ENCODE assay signal across 27 cellular contexts in genomic region chr12:109588461-109589239, GRCh38. TPM values are rescaled to one million over a fixed set of nuclear protein-coding genes. Genes with fewer than 3 reads are reported as not detected.
DNase-seq lines count a peak whose midpoint lies in the region; ATAC-seq and TF ChIP-seq lines count a peak whose summit lies in the region.
"Had no signal": no experiment of that assay in that cellular context is flagged by ENCODE, and none has a peak within 500 bp of the region (broad histone marks: within the 10 kb centered on the region; RNA-seq: fewer than 3 reads in every experiment).

No MANE protein-coding gene starts in this region.

- H3K4me1 ChIP-seq in colonic mucosa (no peaks in the 10 kb centered on the region), lung (ENCODE audit: control insufficient read depth in 2 of 2, insufficient read depth in 2 of 2, low read length in 2 of 2) (no peaks in the 10 kb centered on the region), upper lobe of right lung (no peaks in the 10 kb centered on the region)
- H3K4me1 ChIP-seq: pancreas had no signal

- no peaks in the 10 kb centered on the region for H3K36me3 ChIP-seq in colonic mucosa
- H3K36me3 ChIP-seq in lung (ENCODE audit: control insufficient read depth in 2 of 2, insufficient read depth in 2 of 2, low read length in 2 of 2) = peaks cover 4 to 35% of the 10 kb centered on the region in 2 donors
- peaks cover 19% of the 10 kb centered on the region for H3K36me3 ChIP-seq in upper lobe of right lung
- H3K36me3 ChIP-seq: pancreas had no signal

- no peak overlapping the region for H3K9ac ChIP-seq in colonic mucosa (ENCODE audit: low read depth in 2 of 2, low read length in 2 of 2)

- intact Hi-C loops in colonic mucosa (cut with DNase I) = no loop called here
- intact Hi-C loops in upper lobe of right lung (cut with DNase I) = no loop called here

- no peak for TF ChIP-seq CTCF in colonic mucosa (IDR thresholded peaks at IDR 0.05)
- no peak for TF ChIP-seq CTCF in lung (IDR thresholded peaks at IDR 0.05; ENCODE audit: control extremely low read depth, extremely low read depth)
- TF ChIP-seq CTCF in upper lobe of right lung (IDR thresholded peaks at IDR 0.05) = no peak

- WGBS in lung, 2 donors = 78 to 91% methylated on average over 26 of the region's 26 CpGs

- no peak overlapping the region for H3K27ac ChIP-seq in colonic mucosa
- peak overlapping the region in 1 of 2 donors; percentile 13 for H3K27ac ChIP-seq in lung (ENCODE audit: low read depth in 1 of 2, low read length in 1 of 2)
- H3K27ac ChIP-seq in upper lobe of right lung = no peak overlapping the region
- H3K27ac ChIP-seq: epithelial cell of prostate, pancreas had no signal

- H3K27me3 ChIP-seq in colonic mucosa (no peaks in the 10 kb centered on the region), lung (ENCODE audit: control insufficient read depth, insufficient read depth) (no peaks in the 10 kb centered on the region), upper lobe of right lung (no peaks in the 10 kb centered on the region)
- H3K27me3 ChIP-seq: pancreas had no signal

- ATAC-seq in lung (ENCODE audit: insufficient read depth, low FRiP score) (peak; percentile 72), upper lobe of right lung (peak; percentile 72)
- ATAC-seq: activated CD8-positive, alpha-beta T cell treated with anti-CD3 and anti-CD28 coated beads, Interleukin-2, amount 10 ng/mL, durations not matched to agents 7 days and 5 days; activated naive CD8-positive, alpha-beta T cell treated with anti-CD3 and anti-CD28 coated beads, Interleukin-2, amount 50 U/mL, for 24 hours; naive thymus-derived CD8-positive, alpha-beta T cell; right cardiac atrium had no signal

- H3K4me3 ChIP-seq in colonic mucosa (no peak overlapping the region), lung (no peak overlapping the region), upper lobe of right lung (no peak overlapping the region)
- H3K4me3 ChIP-seq: pancreas had no signal

- DNase-seq in NCI-H510A treated with DMSO at 0.1 percent for 48 hours (lab: John Stamatoyannopoulos, UW) (peak; percentile 69), NCI-H510A (lab: John Stamatoyannopoulos, UW) (no peak), colonic mucosa (peak; percentile 29), lung (ENCODE audit: low spot score) (peak; percentile 48), upper lobe of right lung (peak; percentile 73), SKM-1 treated with dmso at 0.1 percent for 144 hours (lab: John Stamatoyannopoulos, UW; ENCODE audit: unreplicated experiment) (no peak), dermis blood vessel endothelial cell (no peak)
- DNase-seq in NK-92 treated with Interleukin-12 subunit alpha and Interleukin-12 subunit beta, amount 100 ng/mL, for 24 hours (lab: John Stamatoyannopoulos, UW) = no peak
- DNase-seq: 8988T; activated CD4-positive, CD25-positive, alpha-beta regulatory T cell treated with anti-CD3 and anti-CD28 coated beads, Interleukin-2, amount 50 U/mL, for 72 hours; activated CD8-positive, alpha-beta T cell treated with anti-CD3 and anti-CD28 coated beads, Interleukin-2, amount 10 ng/mL, durations not matched to agents 7 days and 5 days; activated effector memory CD4-positive, alpha-beta T cell treated with anti-CD3 and anti-CD28 coated beads, Interleukin-2, amount 50 U/mL, for 16 hours; activated naive CD8-positive, alpha-beta T cell treated with anti-CD3 and anti-CD28 coated beads, Interleukin-2, amount 50 U/mL, for 24 hours; CD4-positive, alpha-beta memory T cell; cerebellar nuclear complex; DMS153; head of caudate nucleus; Kasumi-1; naive thymus-derived CD8-positive, alpha-beta T cell; NCI-H1694 treated with DMSO at 0.1 percent for 48 hours; NCI-H2227 treated with DMSO at 0.1 percent for 48 hours; right cardiac atrium; Right ventricle myocardium superior; stimulated activated CD4-positive, alpha-beta T cell treated with anti-CD3 and anti-CD28 coated beads, Interleukin-4, amount 100 ng/mL, for 4 hours; stimulated activated naive CD4-positive, alpha-beta T cell treated with Interleukin-2 at 50 U/mL for 16 hours had no signal

- H3K9me3 ChIP-seq in colonic mucosa (no peaks in the 10 kb centered on the region), lung (ENCODE audit: control insufficient read depth in 2 of 2, insufficient read depth in 1 of 2, low read length in 1 of 2) (no peaks in the 10 kb centered on the region), upper lobe of right lung (no peaks in the 10 kb centered on the region)
- H3K9me3 ChIP-seq: pancreas had no signal

RNA-seq across cellular contexts. Expression of gene MVK, which starts 15.1 kb away (rescaled TPM):
- total RNA-seq in colonic mucosa (10 to 100 TPM; 29.6 to 38.9 TPM), lung (10 to 100 TPM; 22.4 to 42.6 TPM), upper lobe of right lung (27.3 TPM), dermis blood vessel endothelial cell (18.2 and 34.2 TPM in 2 replicates)
- 10 to 100 TPM; 31.7 to 62.7 TPM for polyA plus RNA-seq in lung

RNA-seq across cellular contexts. Expression of gene MMAB, which starts 15.3 kb away (rescaled TPM):
- 10 to 100 TPM; 59.1 to 76.6 TPM for total RNA-seq in colonic mucosa
- 10 to 100 TPM; 23.8 to 86.4 TPM for total RNA-seq in lung
- polyA plus RNA-seq in lung = 10 to 100 TPM; 69.3 to 90.2 TPM
- total RNA-seq in upper lobe of right lung = 58.0 TPM
- total RNA-seq in dermis blood vessel endothelial cell = 14.0 and 26.9 TPM in 2 replicates

Comparison
In these comparisons a context has a peak if more than half of its experiments do, and no peak if none do; other contexts are left out.
1. DNase-seq: peak in NCI-H510A treated with DMSO at 0.1 percent for 48 hours (single experiment), colonic mucosa (single experiment), lung (single experiment) and upper lobe of right lung (single experiment); none in NCI-H510A (single experiment), NK-92 treated with Interleukin-12 subunit alpha and Interleukin-12 subunit beta, amount 100 ng/mL, for 24 hours (single experiment), SKM-1 treated with dmso at 0.1 percent for 144 hours (single experiment) and dermis blood vessel endothelial cell (single experiment).